1 cellular context compared by ENCODE assay signal in genomic region chr1:160437432-160438319, GRCh38.
TF ChIP-seq lines count a peak whose summit lies in the region.

No MANE protein-coding gene starts in this region.

TF ChIP-seq in HepG2, 621 proteins besides CTCF, POLR2A, EP300 and RAD21 (continued from another document):
- TF ChIP-seq, protein P1, sequence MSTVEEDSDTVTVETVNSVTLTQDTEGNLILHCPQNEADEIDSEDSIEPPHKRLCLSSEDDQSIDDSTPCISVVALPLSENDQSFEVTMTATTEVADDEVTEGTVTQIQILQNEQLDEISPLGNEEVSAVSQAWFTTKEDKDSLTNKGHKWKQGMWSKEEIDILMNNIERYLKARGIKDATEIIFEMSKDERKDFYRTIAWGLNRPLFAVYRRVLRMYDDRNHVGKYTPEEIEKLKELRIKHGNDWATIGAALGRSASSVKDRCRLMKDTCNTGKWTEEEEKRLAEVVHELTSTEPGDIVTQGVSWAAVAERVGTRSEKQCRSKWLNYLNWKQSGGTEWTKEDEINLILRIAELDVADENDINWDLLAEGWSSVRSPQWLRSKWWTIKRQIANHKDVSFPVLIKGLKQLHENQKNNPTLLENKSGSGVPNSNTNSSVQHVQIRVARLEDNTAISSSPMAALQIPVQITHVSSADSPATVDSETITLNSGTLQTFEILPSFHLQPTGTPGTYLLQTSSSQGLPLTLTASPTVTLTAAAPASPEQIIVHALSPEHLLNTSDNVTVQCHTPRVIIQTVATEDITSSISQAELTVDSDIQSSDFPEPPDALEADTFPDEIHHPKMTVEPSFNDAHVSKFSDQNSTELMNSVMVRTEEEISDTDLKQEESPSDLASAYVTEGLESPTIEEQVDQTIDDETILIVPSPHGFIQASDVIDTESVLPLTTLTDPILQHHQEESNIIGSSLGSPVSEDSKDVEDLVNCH (CRISPR knock-in tag; IDR thresholded peaks at IDR 0.05), result no peak
- no peak for TF ChIP-seq SRSF4 (IDR thresholded peaks at IDR 0.05; ENCODE audit: low read depth, low read length, poor library complexity, severe bottlenecking)
- no peak for TF ChIP-seq CBX1 (IDR thresholded peaks at IDR 0.05; ENCODE audit: low read depth)
- no peak for TF ChIP-seq ADNP (CRISPR knock-in tag; IDR thresholded peaks at IDR 0.05)
- TF ChIP-seq, protein P2, sequence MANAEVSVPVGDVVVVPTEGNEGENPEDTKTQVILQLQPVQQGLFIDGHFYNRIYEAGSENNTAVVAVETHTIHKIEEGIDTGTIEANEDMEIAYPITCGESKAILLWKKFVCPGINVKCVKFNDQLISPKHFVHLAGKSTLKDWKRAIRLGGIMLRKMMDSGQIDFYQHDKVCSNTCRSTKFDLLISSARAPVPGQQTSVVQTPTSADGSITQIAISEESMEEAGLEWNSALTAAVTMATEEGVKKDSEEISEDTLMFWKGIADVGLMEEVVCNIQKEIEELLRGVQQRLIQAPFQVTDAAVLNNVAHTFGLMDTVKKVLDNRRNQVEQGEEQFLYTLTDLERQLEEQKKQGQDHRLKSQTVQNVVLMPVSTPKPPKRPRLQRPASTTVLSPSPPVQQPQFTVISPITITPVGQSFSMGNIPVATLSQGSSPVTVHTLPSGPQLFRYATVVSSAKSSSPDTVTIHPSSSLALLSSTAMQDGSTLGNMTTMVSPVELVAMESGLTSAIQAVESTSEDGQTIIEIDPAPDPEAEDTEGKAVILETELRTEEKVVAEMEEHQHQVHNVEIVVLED (CRISPR knock-in tag; IDR thresholded peaks at IDR 0.05; ENCODE audit: borderline replicate concordance), result no peak
- TF ChIP-seq SETDB1 (CRISPR knock-in tag; IDR thresholded peaks at IDR 0.05; ENCODE audit: borderline replicate concordance), result no peak
